In genomic region chr11:62671272-62671603, GRCh38 we compare ENCODE assay signal across 1 cellular context.
TF ChIP-seq lines count a peak whose summit lies in the region.

No MANE protein-coding gene starts in this region.

TF ChIP-seq in HEK293, 187 proteins besides CTCF, POLR2A, EP300 and RAD21 (continued from another document):
- TF ChIP-seq ZNF692 (tag by site-specific recombination; IDR thresholded peaks at IDR 0.05) = no peak
- TF ChIP-seq ZNF558 (tag by site-specific recombination; IDR thresholded peaks at IDR 0.05) = 0 out of 2 replicates have a peak, but pooled peaks have one; percentile 49
- TF ChIP-seq ZNF596 (tag by site-specific recombination; IDR thresholded peaks at IDR 0.05) = no peak
- TF ChIP-seq ZNF23 (tag by site-specific recombination; IDR thresholded peaks at IDR 0.05; ENCODE audit: borderline replicate concordance) = no peak
- TF ChIP-seq ZIC2 (tag by site-specific recombination; IDR thresholded peaks at IDR 0.05) = no peak
- TF ChIP-seq ZBTB17 (tag by site-specific recombination; IDR thresholded peaks at IDR 0.05) = peak; percentile 89
- peak; percentile 72 for TF ChIP-seq ZNF600 (tag by site-specific recombination; IDR thresholded peaks at IDR 0.05)
- TF ChIP-seq ZNF18 (tag by site-specific recombination; IDR thresholded peaks at IDR 0.05) = no peak
- no peak for TF ChIP-seq ZNF24 (tag by site-specific recombination; IDR thresholded peaks at IDR 0.05)
- no peak for TF ChIP-seq ZNF416 (tag by site-specific recombination; IDR thresholded peaks at IDR 0.05)
- peak; percentile 23; the same call in 1 of the 2 replicates for TF ChIP-seq PRDM4 (tag by site-specific recombination; IDR thresholded peaks at IDR 0.05)
- no peak for TF ChIP-seq ZBTB1 (tag by site-specific recombination; IDR thresholded peaks at IDR 0.05)
- peak; percentile 97 for TF ChIP-seq ZBTB20 (tag by site-specific recombination; IDR thresholded peaks at IDR 0.05)
